Comparison of ENCODE assay signal across 8 cellular contexts in the genomic region with DNA sequence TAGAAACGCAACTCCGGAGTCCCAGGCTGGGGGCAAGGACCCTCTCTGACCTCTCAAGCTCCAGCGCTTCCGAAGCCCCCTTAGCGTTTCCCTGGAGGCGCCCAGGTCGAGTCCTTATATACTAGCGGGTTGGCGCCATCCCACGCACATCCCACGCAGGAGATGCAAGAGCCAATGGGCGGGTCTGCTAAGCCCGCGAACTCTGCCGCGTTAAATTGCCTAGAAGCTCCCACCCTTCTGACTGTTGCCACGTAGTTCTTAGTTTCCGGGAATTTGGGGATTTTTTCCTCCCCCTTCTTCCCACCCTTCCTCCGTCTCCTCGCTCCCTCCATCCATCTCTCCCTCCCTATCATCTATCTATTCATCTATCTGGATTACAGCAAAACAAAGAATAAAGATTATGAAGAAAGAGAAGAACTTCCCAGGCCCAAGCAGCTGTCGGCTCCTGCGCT. TPM values are rescaled to one million over a fixed set of nuclear protein-coding genes. Genes with fewer than 3 reads are reported as not detected.
DNase-seq lines count a peak whose midpoint lies in the region; ATAC-seq, FAIRE-seq and TF ChIP-seq lines count a peak whose summit lies in the region.

A gene with protein sequence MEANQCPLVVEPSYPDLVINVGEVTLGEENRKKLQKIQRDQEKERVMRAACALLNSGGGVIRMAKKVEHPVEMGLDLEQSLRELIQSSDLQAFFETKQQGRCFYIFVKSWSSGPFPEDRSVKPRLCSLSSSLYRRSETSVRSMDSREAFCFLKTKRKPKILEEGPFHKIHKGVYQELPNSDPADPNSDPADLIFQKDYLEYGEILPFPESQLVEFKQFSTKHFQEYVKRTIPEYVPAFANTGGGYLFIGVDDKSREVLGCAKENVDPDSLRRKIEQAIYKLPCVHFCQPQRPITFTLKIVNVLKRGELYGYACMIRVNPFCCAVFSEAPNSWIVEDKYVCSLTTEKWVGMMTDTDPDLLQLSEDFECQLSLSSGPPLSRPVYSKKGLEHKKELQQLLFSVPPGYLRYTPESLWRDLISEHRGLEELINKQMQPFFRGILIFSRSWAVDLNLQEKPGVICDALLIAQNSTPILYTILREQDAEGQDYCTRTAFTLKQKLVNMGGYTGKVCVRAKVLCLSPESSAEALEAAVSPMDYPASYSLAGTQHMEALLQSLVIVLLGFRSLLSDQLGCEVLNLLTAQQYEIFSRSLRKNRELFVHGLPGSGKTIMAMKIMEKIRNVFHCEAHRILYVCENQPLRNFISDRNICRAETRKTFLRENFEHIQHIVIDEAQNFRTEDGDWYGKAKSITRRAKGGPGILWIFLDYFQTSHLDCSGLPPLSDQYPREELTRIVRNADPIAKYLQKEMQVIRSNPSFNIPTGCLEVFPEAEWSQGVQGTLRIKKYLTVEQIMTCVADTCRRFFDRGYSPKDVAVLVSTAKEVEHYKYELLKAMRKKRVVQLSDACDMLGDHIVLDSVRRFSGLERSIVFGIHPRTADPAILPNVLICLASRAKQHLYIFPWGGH (minus strand): TSS at position 90 of the 452 bp plus-strand sequence. CDS start 9,814 bp downstream, outside the sequence.

- H3K36me3 ChIP-seq in pancreas (no peaks in the 10 kb centered on the region), thymus (ENCODE audit: control insufficient read depth, insufficient read depth) (no peaks in the 10 kb centered on the region)

- peak within 1 kb of the TSS; percentile 11 to 74 (median 68) for H3K27ac ChIP-seq in pancreas
- H3K27ac ChIP-seq in thymus (ENCODE audit: low read depth): peak within 1 kb of the TSS; percentile 79

- in situ Hi-C loops in GM13976 (cut with MboI; ENCODE audit: low sequenced_read_pairs, unreplicated experiment): no loop called here

- H3K27me3 Mint-ChIP-seq in activated naive CD8-positive, alpha-beta T cell: no peaks in the 10 kb centered on the region
- peaks cover 26% of the 10 kb centered on the region for H3K27me3 Mint-ChIP-seq in glutamatergic neuron (ENCODE audit: unreplicated experiment)

- WGBS in pancreas, 2 donors: 3 to 5% methylated on average over 22 of the region's 22 CpGs
- under 1% methylated on average over 22 of the region's 22 CpGs for WGBS in thymus

- peak within 1 kb of the TSS; percentile 90 for H3K4me3 Mint-ChIP-seq in activated naive CD8-positive, alpha-beta T cell
- H3K4me3 Mint-ChIP-seq in glutamatergic neuron (ENCODE audit: unreplicated experiment): peak within 1 kb of the TSS; percentile 78

- H3K27me3 ChIP-seq in pancreas (peaks cover 0 to 26% (median 2%) of the 10 kb centered on the region in 4 donors), thymus (ENCODE audit: control insufficient read depth, insufficient read depth) (no peaks in the 10 kb centered on the region)

- intact Hi-C loops in pancreas (cut with DNase I): no loop called here

- H3K4me1 ChIP-seq in pancreas (peaks cover 0 to 6% (median 5%) of the 10 kb centered on the region in 3 donors), thymus (ENCODE audit: control insufficient read depth, insufficient read depth, low read length) (peaks cover 5% of the 10 kb centered on the region)

- FAIRE-seq in pancreas (lab: Jason Lieb, UNC): no peak

- peaks cover 53% of the 10 kb centered on the region for H3K4me1 Mint-ChIP-seq in activated naive CD8-positive, alpha-beta T cell (ENCODE audit: low read depth)
- H3K4me1 Mint-ChIP-seq in glutamatergic neuron (ENCODE audit: low read depth, unreplicated experiment): no peaks in the 10 kb centered on the region

- TF ChIP-seq CTCF in GM13976 (IDR thresholded peaks at IDR 0.05; ENCODE audit: borderline replicate concordance, control extremely low read depth, extremely low read depth, insufficient read depth, missing control alignments) (no peak), glutamatergic neuron (IDR thresholded peaks at IDR 0.05; ENCODE audit: partially characterized antibody, unreplicated experiment) (no peak), pancreas (IDR thresholded peaks at IDR 0.05) (no peak)

- H3K4me3 ChIP-seq in pancreas: peak within 1 kb of the TSS; percentile 27 to 45 (median 30)
- H3K4me3 ChIP-seq in thymus (ENCODE audit: low read length): peak within 1 kb of the TSS; percentile 64

- H3K9me3 ChIP-seq in pancreas: no peaks in the 10 kb centered on the region
- H3K9me3 ChIP-seq in thymus (ENCODE audit: control insufficient read depth): no peaks in the 10 kb centered on the region

- peak within 1 kb of the TSS; percentile 92 for H3K27ac Mint-ChIP-seq in activated naive CD8-positive, alpha-beta T cell
- no peak within 1 kb of the TSS for H3K27ac Mint-ChIP-seq in glutamatergic neuron (ENCODE audit: unreplicated experiment)

- H3K9me3 Mint-ChIP-seq in activated naive CD8-positive, alpha-beta T cell (ENCODE audit: low read depth): peaks cover 11% of the 10 kb centered on the region
- peaks cover 4% of the 10 kb centered on the region for H3K9me3 Mint-ChIP-seq in glutamatergic neuron (ENCODE audit: unreplicated experiment)

- ATAC-seq in pancreas: peak; percentile 80 to 91 (median 86)
- no peak for ATAC-seq in GM21360 (IDR thresholded peaks at IDR 0.05; ENCODE audit: unreplicated experiment)

- DNase-seq in GM13976 (ENCODE audit: low spot score): peak; percentile 87
- peak; percentile 68 for DNase-seq in HT1080 (ENCODE audit: low read depth)
- DNase-seq in SKM-1 (lab: John Stamatoyannopoulos, UW; ENCODE audit: unreplicated experiment): peak; percentile 70
- DNase-seq in glutamatergic neuron: peak; percentile 19
- peak; percentile 25 to 69 (median 59) for DNase-seq in pancreas

- H3K36me3 Mint-ChIP-seq in activated naive CD8-positive, alpha-beta T cell: peaks cover 9% of the 10 kb centered on the region
- peaks cover 4% of the 10 kb centered on the region for H3K36me3 Mint-ChIP-seq in glutamatergic neuron (ENCODE audit: unreplicated experiment)

RNA-seq across cellular contexts. Expression of the gene that starts here (rescaled TPM):
- total RNA-seq in HT1080 (2014; rRNA removed; shearing (Covaris generic)): 16.0 and 18.5 TPM in 2 replicates
- 1.9 and 4.4 TPM in 2 replicates for polyA plus RNA-seq in HT1080 (2015; cell fraction: cytosol; rRNA removed)
- 11.7 and 15.4 TPM in 2 replicates for polyA plus RNA-seq in HT1080 (2015; cell fraction: nucleus; rRNA removed)
- total RNA-seq in glutamatergic neuron (ENCODE audit: unreplicated experiment) (not detected), pancreas (10 to 100 TPM in 1 of 6 donors, 1 to 10 TPM in 5; 2.4 to 14.1 (median 4.2) TPM)
- polyA plus RNA-seq in pancreas (1 to 10 TPM; 2.7 to 3.1 TPM), thymus (9.4 TPM)

Comparison
In these comparisons a context has a peak if more than half of its experiments do, and no peak if none do; other contexts are left out.
1. Peak in DNase-seq in glutamatergic neuron; RNA of the gene not detected or under 1 TPM.
2. DNase-seq: peak in every context shown above with its lines; median percentile 87 in GM13976; 70 in SKM-1; 68 in HT1080; 59 in pancreas; 19 in glutamatergic neuron.